11 cellular contexts compared by ENCODE assay signal in genomic region chr16:2194166-2194834, GRCh38. TPM values are rescaled to one million over a fixed set of nuclear protein-coding genes. Genes with fewer than 3 reads are reported as not detected.
DNase-seq lines count a peak whose midpoint lies in the region; ATAC-seq and TF ChIP-seq lines count a peak whose summit lies in the region.
"Had no signal": no experiment of that assay in that cellular context is flagged by ENCODE, and none has a peak within 500 bp of the region (broad histone marks: within the 10 kb centered on the region; RNA-seq: fewer than 3 reads in every experiment).

No MANE protein-coding gene starts in this region.

- no peak for TF ChIP-seq EP300 in neural cell (conservative IDR thresholded peaks at IDR 0.05; ENCODE audit: poor library complexity, severe bottlenecking)

- H3K4me3 ChIP-seq in adrenal gland (no peak overlapping the region), neural cell (ENCODE audit: low read length) (peak overlapping the region; percentile 76)
- H3K4me3 ChIP-seq: heart left ventricle, SJSA1 had no signal

- peak overlapping the region; percentile 73 for H3K9ac ChIP-seq in neural cell (ENCODE audit: low read length)

- no peak for TF ChIP-seq RAD21 in neural cell (conservative IDR thresholded peaks at IDR 0.05)

- TF ChIP-seq CTCF in adrenal gland (IDR thresholded peaks at IDR 0.05) (no peak), neural cell (IDR thresholded peaks at IDR 0.05; ENCODE audit: poor library complexity, severe bottlenecking) (no peak)

- H3K27ac ChIP-seq in adrenal gland: no peak overlapping the region
- no peak overlapping the region for H3K27ac ChIP-seq in neural cell (ENCODE audit: low read length)
- H3K27ac ChIP-seq: heart left ventricle, SJSA1, spleen had no signal

- no peaks in the 10 kb centered on the region for H3F3A ChIP-seq in neural cell (ENCODE audit: insufficient read depth, low read length, poor library complexity, severe bottlenecking)

- no peak for TF ChIP-seq POLR2A in adrenal gland (IDR thresholded peaks at IDR 0.05)

- no peaks in the 10 kb centered on the region for H3K9me2 ChIP-seq in neural cell (ENCODE audit: insufficient read depth, low read length)

- peaks cover 14% of the 10 kb centered on the region for H3K27me3 ChIP-seq in adrenal gland
- peaks cover 3% of the 10 kb centered on the region for H3K27me3 ChIP-seq in neural cell (ENCODE audit: insufficient read depth, low read depth, low read length)

- peaks cover 2% of the 10 kb centered on the region for H3K79me2 ChIP-seq in neural cell (replicated peaks; ENCODE audit: insufficient read depth, low read length)

- H3K9me3 ChIP-seq in adrenal gland (replicated peaks in 1 of 3) (no peaks in the 10 kb centered on the region), neural cell (ENCODE audit: low read length) (no peaks in the 10 kb centered on the region)
- H3K9me3 ChIP-seq: heart left ventricle, SJSA1, spleen had no signal

- peak overlapping the region; percentile 80 for H3K4me2 ChIP-seq in neural cell (ENCODE audit: low read length)

- H3K36me3 ChIP-seq in adrenal gland (replicated peaks in 1 of 2) (no peaks in the 10 kb centered on the region), neural cell (ENCODE audit: insufficient read depth, low read length) (no peaks in the 10 kb centered on the region)
- H3K36me3 ChIP-seq: heart left ventricle, SJSA1, spleen had no signal

- DNase-seq in NCI-H524 (lab: John Stamatoyannopoulos, UW) (peak; percentile 39 to 41), NCI-H524 treated with DMSO at 0.1 percent for 48 hours (lab: John Stamatoyannopoulos, UW) (no peak), LHCN-M2 (ENCODE audit: low read depth) (peak; percentile 66), adrenal gland (peak in 5 of 7 donors; percentile 49 to 75 (median 51)), NCI-H1105 treated with DMSO at 0.1 percent for 48 hours (lab: John Stamatoyannopoulos, UW) (no peak), NK-92 (lab: John Stamatoyannopoulos, UW; ENCODE audit: unreplicated experiment) (no peak)
- DNase-seq: heart left ventricle, spleen had no signal

- intact Hi-C loops in adrenal gland (cut with DNase I): no loop called here

- WGBS in adrenal gland, 4 donors: 17 to 30% (median 24%) methylated on average over 8 to 16 of the region's 16 CpGs

- peaks cover 0 to 8% of the 10 kb centered on the region in 2 donors for H3K4me1 ChIP-seq in adrenal gland (replicated peaks in 1 of 2)

- no peak for ATAC-seq in HG03108 (IDR thresholded peaks at IDR 0.05; ENCODE audit: unreplicated experiment)

- H4K20me1 ChIP-seq in neural cell (ENCODE audit: insufficient read depth): no peaks in the 10 kb centered on the region

- no peak overlapping the region for H2AFZ ChIP-seq in neural cell (ENCODE audit: low read depth, low read length)

TF ChIP-seq in neural cell, 6 proteins besides CTCF, POLR2A, EP300 and RAD21:
- TF ChIP-seq TAF1 (IDR thresholded peaks at IDR 0.05; ENCODE audit: low read depth): no peak
- TF ChIP-seq, protein P1, sequence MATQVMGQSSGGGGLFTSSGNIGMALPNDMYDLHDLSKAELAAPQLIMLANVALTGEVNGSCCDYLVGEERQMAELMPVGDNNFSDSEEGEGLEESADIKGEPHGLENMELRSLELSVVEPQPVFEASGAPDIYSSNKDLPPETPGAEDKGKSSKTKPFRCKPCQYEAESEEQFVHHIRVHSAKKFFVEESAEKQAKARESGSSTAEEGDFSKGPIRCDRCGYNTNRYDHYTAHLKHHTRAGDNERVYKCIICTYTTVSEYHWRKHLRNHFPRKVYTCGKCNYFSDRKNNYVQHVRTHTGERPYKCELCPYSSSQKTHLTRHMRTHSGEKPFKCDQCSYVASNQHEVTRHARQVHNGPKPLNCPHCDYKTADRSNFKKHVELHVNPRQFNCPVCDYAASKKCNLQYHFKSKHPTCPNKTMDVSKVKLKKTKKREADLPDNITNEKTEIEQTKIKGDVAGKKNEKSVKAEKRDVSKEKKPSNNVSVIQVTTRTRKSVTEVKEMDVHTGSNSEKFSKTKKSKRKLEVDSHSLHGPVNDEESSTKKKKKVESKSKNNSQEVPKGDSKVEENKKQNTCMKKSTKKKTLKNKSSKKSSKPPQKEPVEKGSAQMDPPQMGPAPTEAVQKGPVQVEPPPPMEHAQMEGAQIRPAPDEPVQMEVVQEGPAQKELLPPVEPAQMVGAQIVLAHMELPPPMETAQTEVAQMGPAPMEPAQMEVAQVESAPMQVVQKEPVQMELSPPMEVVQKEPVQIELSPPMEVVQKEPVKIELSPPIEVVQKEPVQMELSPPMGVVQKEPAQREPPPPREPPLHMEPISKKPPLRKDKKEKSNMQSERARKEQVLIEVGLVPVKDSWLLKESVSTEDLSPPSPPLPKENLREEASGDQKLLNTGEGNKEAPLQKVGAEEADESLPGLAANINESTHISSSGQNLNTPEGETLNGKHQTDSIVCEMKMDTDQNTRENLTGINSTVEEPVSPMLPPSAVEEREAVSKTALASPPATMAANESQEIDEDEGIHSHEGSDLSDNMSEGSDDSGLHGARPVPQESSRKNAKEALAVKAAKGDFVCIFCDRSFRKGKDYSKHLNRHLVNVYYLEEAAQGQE (IDR thresholded peaks at IDR 0.05; ENCODE audit: borderline replicate concordance): no peak
TF ChIP-seq in neural cell: peak in this region for 0.

RNA-seq across cellular contexts. Expression of gene CASKIN1, which starts 2.1 kb away (rescaled TPM):
- total RNA-seq in LHCN-M2 (2014; rRNA removed) (0.06 and 0.29 TPM in 2 replicates), adrenal gland (1 to 10 TPM in 2 of 8 donors, under 1 TPM in 4, not detected in 2; 0.06 to 2.7 (median 0.62) TPM)
- 0.19 TPM for polyA plus RNA-seq in LHCN-M2 (2012)
- polyA plus RNA-seq in adrenal gland (1 to 10 TPM in 2 of 3 donors, not detected in 1; 1.4 to 5.2 TPM), neural cell (10.3 and 12.3 TPM in 2 replicates)
- polyA minus RNA-seq in neural cell: 16.8 and 31.2 TPM in 2 replicates
- total RNA-seq: SJSA1, spleen had no signal

RNA-seq across cellular contexts. Expression of gene MLST8, which starts 11.0 kb away (rescaled TPM):
- total RNA-seq in LHCN-M2 (2014; rRNA removed): 27.3 and 38.1 TPM in 2 replicates
- polyA plus RNA-seq in LHCN-M2 (2012): 54.0 TPM
- total RNA-seq in adrenal gland: 100 to 1,000 TPM in 1 of 8 donors, 10 to 100 TPM in 7; 33.9 to 116 (median 57.2) TPM
- polyA plus RNA-seq in adrenal gland: 10 to 100 TPM; 21.9 to 96.3 (median 69.1) TPM
- 13.5 and 34.2 TPM in 2 replicates for polyA plus RNA-seq in neural cell
- polyA minus RNA-seq in neural cell: 12.4 and 17.6 TPM in 2 replicates

RNA-seq across cellular contexts. Expression of gene BRICD5, which starts 16.4 kb away (rescaled TPM):
- total RNA-seq in LHCN-M2 (2014; rRNA removed): 4.4 and 6.2 TPM in 2 replicates
- polyA plus RNA-seq in LHCN-M2 (2012): 1.2 TPM
- total RNA-seq in adrenal gland: 1 to 10 TPM in 6 of 8 donors, under 1 TPM in 2; 0.36 to 6.4 (median 2.7) TPM
- 10 to 100 TPM in 1 of 3 donors, 1 to 10 TPM in 1, under 1 TPM in 1; 0.60 to 57.4 (median 8.9) TPM for polyA plus RNA-seq in adrenal gland
- 39.2 and 43.6 TPM in 2 replicates for polyA plus RNA-seq in neural cell
- 4.7 and 6.6 TPM in 2 replicates for polyA minus RNA-seq in neural cell

RNA-seq across cellular contexts. Expression of gene PGP, which starts 20.3 kb away (rescaled TPM):
- total RNA-seq in LHCN-M2 (2014; rRNA removed) (34.9 and 36.9 TPM in 2 replicates), adrenal gland (10 to 100 TPM in 5 of 8 donors, 1 to 10 TPM in 3; 8.3 to 24.1 (median 12.6) TPM)
- polyA plus RNA-seq in LHCN-M2 (2012): 21.3 TPM
- polyA plus RNA-seq in adrenal gland (10 to 100 TPM in 2 of 3 donors, 1 to 10 TPM in 1; 8.4 to 20.4 (median 12.8) TPM), neural cell (42.2 and 44.1 TPM in 2 replicates)
- 18.5 and 20.5 TPM in 2 replicates for polyA minus RNA-seq in neural cell

RNA-seq across cellular contexts. Expression of gene E4F1, which starts 29.1 kb away (rescaled TPM):
- total RNA-seq in LHCN-M2 (2014; rRNA removed) (33.5 and 34.0 TPM in 2 replicates), adrenal gland (10 to 100 TPM; 18.6 to 37.4 (median 27.1) TPM)
- 13.2 TPM for polyA plus RNA-seq in LHCN-M2 (2012)
- polyA plus RNA-seq in adrenal gland (100 to 1,000 TPM in 1 of 3 donors, 10 to 100 TPM in 1, 1 to 10 TPM in 1; 2.9 to 121 (median 80.0) TPM), neural cell (64.9 and 81.6 TPM in 2 replicates)
- 40.6 and 46.5 TPM in 2 replicates for polyA minus RNA-seq in neural cell

Comparison
In these comparisons a context has a peak if more than half of its experiments do, and no peak if none do; other contexts are left out.
1. DNase-seq: peak in NCI-H524 (2 of 2), LHCN-M2 (single experiment) and adrenal gland (5 of 7); none in NCI-H524 treated with DMSO at 0.1 percent for 48 hours (single experiment), NCI-H1105 treated with DMSO at 0.1 percent for 48 hours (single experiment) and NK-92 (single experiment).